In the genomic region with DNA sequence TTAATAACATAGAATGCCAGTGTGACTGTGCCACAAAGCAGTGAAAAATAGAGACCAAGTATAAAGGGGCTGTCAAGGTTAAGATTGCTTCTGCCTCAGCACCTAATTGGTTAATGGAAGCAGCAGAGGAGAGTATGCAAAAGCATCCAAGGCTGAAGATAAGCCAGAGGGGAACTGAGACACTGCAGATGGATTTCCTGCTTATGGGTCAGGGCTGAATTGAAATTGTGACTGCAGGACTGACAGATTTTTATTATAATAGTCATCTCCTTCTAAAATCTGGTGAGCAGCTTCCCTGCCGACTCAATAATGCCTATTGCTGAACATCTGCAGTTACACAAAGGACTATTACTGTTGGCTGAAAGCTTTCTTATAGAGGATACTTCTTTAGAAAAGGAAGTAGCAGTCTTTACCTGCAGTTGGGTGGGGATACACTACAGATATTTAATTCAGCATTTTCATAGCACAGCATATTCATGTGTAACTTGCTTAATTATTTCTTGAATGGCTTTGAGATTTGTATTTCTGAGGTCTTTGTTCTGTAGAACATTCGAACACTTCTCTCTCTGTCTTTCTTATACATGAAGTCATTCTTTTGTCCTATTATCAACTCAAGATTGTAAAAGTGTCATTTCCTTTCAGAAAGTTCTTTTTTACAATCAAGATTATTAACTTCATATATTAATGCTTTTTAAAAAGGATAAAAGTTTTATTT, we compare ENCODE assay signal across 27 cellular contexts.
A peak's percentile ranks its signal among the peaks of the same experiment; 100 is the strongest.
DNase-seq lines count a peak whose midpoint lies in the region; ATAC-seq and TF ChIP-seq lines count a peak whose summit lies in the region.
"Had no signal": no experiment of that assay in that cellular context is flagged by ENCODE, and none has a peak within 500 bp of the region (broad histone marks: within the 10 kb centered on the region; RNA-seq: fewer than 3 reads in every experiment).

No MANE protein-coding gene starts in this region.

- ATAC-seq in SK-N-SH treated with all-trans-retinoic acid at 6 μM for 48 hours (no peak), GM19351 (IDR thresholded peaks at IDR 0.05; ENCODE audit: unreplicated experiment) (no peak)
- ATAC-seq in activated CD8-positive, alpha-beta memory T cell treated with anti-CD3 and anti-CD28 coated beads, Interleukin-2, amount 10 ng/mL, durations not matched to agents 7 days and 5 days: no peak
- ATAC-seq: left lobe of liver, Panc1 had no signal

- peak overlapping the region; percentile 52; the same call in 1 of the 2 replicates for H2AFZ ChIP-seq in SK-N-SH (ENCODE audit: low read depth)

- TF ChIP-seq EP300 in SK-N-SH (IDR thresholded peaks at IDR 0.05; ENCODE audit: borderline replicate concordance in 1 of 2, low read depth in 1 of 2, low read length in 1 of 2): no peak

- H3F3A ChIP-seq in SK-N-SH (replicated peaks; ENCODE audit: insufficient read depth): no peaks in the 10 kb centered on the region

- in situ Hi-C loops in GM13976 (cut with MboI; ENCODE audit: low sequenced_read_pairs, unreplicated experiment): no loop called here

- no peak overlapping the region for H3K4me2 ChIP-seq in SK-N-SH

- 35% methylated on average over 2 of the region's 2 CpGs for WGBS in SK-N-SH (ENCODE audit: low lambda C conversion rate)

- H3K36me3 ChIP-seq in SK-N-SH (replicated peaks in 1 of 2; ENCODE audit: control insufficient read depth in 1 of 2, insufficient read depth in 2 of 2, low read length in 1 of 2) (no peaks in the 10 kb centered on the region), adipocyte (ENCODE audit: control insufficient read depth, insufficient read depth, low read length, severe bottlenecking) (no peaks in the 10 kb centered on the region)
- H3K36me3 ChIP-seq: BE2C, SJSA1 had no signal

- no peak overlapping the region for H3K27ac ChIP-seq in SK-N-SH (ENCODE audit: low read depth in 2 of 2, low read length in 1 of 2)
- H3K27ac ChIP-seq: 22Rv1, SJSA1 had no signal

- no peaks in the 10 kb centered on the region for H3K36me3 Mint-ChIP-seq in activated CD8-positive, alpha-beta memory T cell treated with anti-CD3 and anti-CD28 coated beads, Interleukin-2, amount 10 ng/mL, durations not matched to agents 7 days and 5 days
- H3K36me3 Mint-ChIP-seq: activated CD4-positive, alpha-beta memory T cell treated with anti-CD3 and anti-CD28 coated beads for 36 hours; type B pancreatic cell had no signal

- H3K9ac ChIP-seq in SK-N-SH (no peak overlapping the region), adipocyte (ENCODE audit: low read length) (no peak overlapping the region)

- H3K27me3 ChIP-seq in SK-N-SH (ENCODE audit: insufficient read depth) (no peaks in the 10 kb centered on the region), adipocyte (replicated peaks; ENCODE audit: control insufficient read depth, insufficient read depth, low read length) (no peaks in the 10 kb centered on the region)
- H3K27me3 ChIP-seq: BE2C had no signal

- H3K4me1 ChIP-seq in SK-N-SH (ENCODE audit: control insufficient read depth in 1 of 2, insufficient read depth in 2 of 2, low read depth in 1 of 2, low read length in 1 of 2) (no peaks in the 10 kb centered on the region; a peak in 1 of 4 replicates), adipocyte (ENCODE audit: control insufficient read depth, insufficient read depth, low read length) (peaks cover 13% of the 10 kb centered on the region)
- H3K4me1 ChIP-seq: BE2C, Caco-2, SJSA1 had no signal

- H3K4me3 ChIP-seq in SK-N-SH (ENCODE audit: low read depth in 2 of 2, low read length in 1 of 2) (no peak overlapping the region), adipocyte (ENCODE audit: low read length) (no peak overlapping the region), foreskin fibroblast (ENCODE audit: low read depth in 1 of 2, low read length in 2 of 2) (no peak overlapping the region)
- H3K4me3 ChIP-seq: SJSA1 had no signal

- H3K27ac Mint-ChIP-seq in activated CD8-positive, alpha-beta memory T cell treated with anti-CD3 and anti-CD28 coated beads, Interleukin-2, amount 10 ng/mL, durations not matched to agents 7 days and 5 days: no peak overlapping the region
- H3K27ac Mint-ChIP-seq: activated B cell treated with CpG ODN at 0.5 μM for 24 hours; activated CD4-positive, alpha-beta memory T cell treated with anti-CD3 and anti-CD28 coated beads for 36 hours; T-helper 2 cell treated with Interferon-gamma antibody and Interleukin-4, amounts not matched to agents 5 μg/mL and 100 μg/mL, for 36 hours; type B pancreatic cell had no signal

- CTCF ChIA-PET in SK-N-SH (lab: Yijun Ruan, JAX): no interaction called here
- CTCF ChIA-PET in activated CD8-positive, alpha-beta memory T cell treated with anti-CD3 and anti-CD28 coated beads, Interleukin-2, amount 10 ng/mL, durations not matched to agents 7 days and 5 days (lab: Charles Lee): interaction anchor here (0.7 kb wide), 1 partner anchor 1265 kb away, joined by 3 read pairs; no protein-coding TSS in a partner anchor

- H3K79me2 ChIP-seq in SK-N-SH (ENCODE audit: insufficient read depth): no peaks in the 10 kb centered on the region

- no peaks in the 10 kb centered on the region for H3K27me3 Mint-ChIP-seq in activated CD8-positive, alpha-beta memory T cell treated with anti-CD3 and anti-CD28 coated beads, Interleukin-2, amount 10 ng/mL, durations not matched to agents 7 days and 5 days
- H3K27me3 Mint-ChIP-seq: activated B cell treated with CpG ODN at 0.5 μM for 24 hours; activated CD4-positive, alpha-beta memory T cell treated with anti-CD3 and anti-CD28 coated beads for 36 hours had no signal

- no peaks in the 10 kb centered on the region for H3K9me2 ChIP-seq in SK-N-SH

- H4K20me1 ChIP-seq in SK-N-SH (ENCODE audit: insufficient read depth): no peaks in the 10 kb centered on the region

- H3K9me3 ChIP-seq in SK-N-SH (no peaks in the 10 kb centered on the region), adipocyte (ENCODE audit: control insufficient read depth, low read length) (no peaks in the 10 kb centered on the region)
- H3K9me3 ChIP-seq: BE2C, Caco-2 had no signal

- no peak for DNase-seq in SK-N-SH
- peak; percentile 24 for DNase-seq in adipocyte (ENCODE audit: low read depth)
- DNase-seq in foreskin fibroblast: peak; percentile 65 to 81
- DNase-seq in activated CD8-positive, alpha-beta memory T cell treated with anti-CD3 and anti-CD28 coated beads, Interleukin-2, amount 10 ng/mL, durations not matched to agents 7 days and 5 days: no peak
- no peak for DNase-seq in GM13976 (ENCODE audit: low spot score)
- no peak for DNase-seq in NCI-H510A (lab: John Stamatoyannopoulos, UW)
- DNase-seq: activated B cell treated with CpG ODN at 0.5 μM for 24 hours; activated CD4-positive, alpha-beta memory T cell treated with anti-CD3 and anti-CD28 coated beads for 36 hours; activated gamma-delta T cell treated with Interleukin-2 at 50 U/mL for 16 hours; BE2C; Caco-2; caudate nucleus; erythroblast; H7; Kasumi-1; midbrain; NCI-H1048; NCI-H2029 had no signal

- H3K4me3 Mint-ChIP-seq in activated CD8-positive, alpha-beta memory T cell treated with anti-CD3 and anti-CD28 coated beads, Interleukin-2, amount 10 ng/mL, durations not matched to agents 7 days and 5 days: no peak overlapping the region
- H3K4me3 Mint-ChIP-seq: activated B cell treated with CpG ODN at 0.5 μM for 24 hours; activated CD4-positive, alpha-beta memory T cell treated with anti-CD3 and anti-CD28 coated beads for 36 hours; neural crest cell; T-helper 2 cell treated with Interferon-gamma antibody and Interleukin-4, amounts not matched to agents 5 μg/mL and 100 μg/mL, for 36 hours; type B pancreatic cell had no signal

- POLR2A ChIA-PET in SK-N-SH (lab: Yijun Ruan, JAX): no interaction called here

- TF ChIP-seq CTCF in SK-N-SH (IDR thresholded peaks at IDR 0.05) (no peak), foreskin fibroblast (IDR thresholded peaks at IDR 0.05; ENCODE audit: low read depth, low read length) (no peak), GM13976 (IDR thresholded peaks at IDR 0.05; ENCODE audit: borderline replicate concordance, control extremely low read depth, extremely low read depth, insufficient read depth, missing control alignments) (no peak)

- H3K4me1 Mint-ChIP-seq in activated CD8-positive, alpha-beta memory T cell treated with anti-CD3 and anti-CD28 coated beads, Interleukin-2, amount 10 ng/mL, durations not matched to agents 7 days and 5 days: peaks cover 15% of the 10 kb centered on the region

- TF ChIP-seq RAD21 in SK-N-SH (IDR thresholded peaks at IDR 0.05; ENCODE audit: low read length): no peak

- peaks cover 6% of the 10 kb centered on the region for H3K9me3 Mint-ChIP-seq in activated CD8-positive, alpha-beta memory T cell treated with anti-CD3 and anti-CD28 coated beads, Interleukin-2, amount 10 ng/mL, durations not matched to agents 7 days and 5 days (ENCODE audit: low read depth)
- H3K9me3 Mint-ChIP-seq: activated B cell treated with CpG ODN at 0.5 μM for 24 hours; activated CD4-positive, alpha-beta memory T cell treated with anti-CD3 and anti-CD28 coated beads for 36 hours; type B pancreatic cell had no signal

TF ChIP-seq in SK-N-SH, 30 proteins besides CTCF, POLR2A, EP300 and RAD21 (continues in another document):
- TF ChIP-seq, protein P1, sequence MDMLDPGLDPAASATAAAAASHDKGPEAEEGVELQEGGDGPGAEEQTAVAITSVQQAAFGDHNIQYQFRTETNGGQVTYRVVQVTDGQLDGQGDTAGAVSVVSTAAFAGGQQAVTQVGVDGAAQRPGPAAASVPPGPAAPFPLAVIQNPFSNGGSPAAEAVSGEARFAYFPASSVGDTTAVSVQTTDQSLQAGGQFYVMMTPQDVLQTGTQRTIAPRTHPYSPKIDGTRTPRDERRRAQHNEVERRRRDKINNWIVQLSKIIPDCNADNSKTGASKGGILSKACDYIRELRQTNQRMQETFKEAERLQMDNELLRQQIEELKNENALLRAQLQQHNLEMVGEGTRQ (IDR thresholded peaks at IDR 0.05; ENCODE audit: borderline replicate concordance, low read depth, low read length): no peak
- TF ChIP-seq TEAD4 (IDR thresholded peaks at IDR 0.05; ENCODE audit: borderline replicate concordance, insufficient read depth): no peak
- no peak for TF ChIP-seq TCF12 (IDR thresholded peaks at IDR 0.05)
- TF ChIP-seq FOXM1 (IDR thresholded peaks at IDR 0.05; ENCODE audit: low read depth): no peak
- no peak for TF ChIP-seq MXI1 (IDR thresholded peaks at IDR 0.05; ENCODE audit: low read depth, low read length)

Comparison
In these comparisons a context has a peak if more than half of its experiments do, and no peak if none do; other contexts are left out.
1. DNase-seq: peak in adipocyte (single experiment) and foreskin fibroblast (2 of 2); none in SK-N-SH (single experiment), activated CD8-positive, alpha-beta memory T cell treated with anti-CD3 and anti-CD28 coated beads, Interleukin-2, amount 10 ng/mL, durations not matched to agents 7 days and 5 days (single experiment), GM13976 (single experiment) and NCI-H510A (single experiment).